Comparison of ENCODE assay signal across 8 cellular contexts in genomic region chr3:139111392-139112229, GRCh38.
A peak's percentile ranks its signal among the peaks of the same experiment; 100 is the strongest.
DNase-seq lines count a peak whose midpoint lies in the region; ATAC-seq, FAIRE-seq and TF ChIP-seq lines count a peak whose summit lies in the region.

No MANE protein-coding gene starts in this region.

- no peaks in the 10 kb centered on the region for H3K4me1 ChIP-seq in gastroesophageal sphincter

- H3K9me3 ChIP-seq in gastroesophageal sphincter, result no peaks in the 10 kb centered on the region

- TF ChIP-seq CTCF in gastroesophageal sphincter (IDR thresholded peaks at IDR 0.05), result peak in 3 of 4 experiments; percentile 29 to 75 (median 33)
- no peak for TF ChIP-seq CTCF in omental fat pad (IDR thresholded peaks at IDR 0.05)

- no peak for TF ChIP-seq EP300 in gastroesophageal sphincter (IDR thresholded peaks at IDR 0.05)

- 0 to 33% methylated on average over 1 to 2 of the region's 13 CpGs for WGBS in gastroesophageal sphincter (ENCODE audit: low coverage in 1 of 2), 2 donors

- H3K27ac ChIP-seq in gastroesophageal sphincter, result no peak overlapping the region

- no peak for FAIRE-seq in RCC 7860 (lab: Jason Lieb, UNC)

- no peak overlapping the region for H3K4me3 ChIP-seq in gastroesophageal sphincter

- H3K36me3 ChIP-seq in gastroesophageal sphincter, result no peaks in the 10 kb centered on the region

- TF ChIP-seq POLR2A in gastroesophageal sphincter (IDR thresholded peaks at IDR 0.05), result no peak

- DNase-seq in NK-92 treated with Interleukin-12 subunit alpha and Interleukin-12 subunit beta, amount 100 ng/mL, for 24 hours (lab: John Stamatoyannopoulos, UW), result peak; percentile 48
- DNase-seq in NK-92 (lab: John Stamatoyannopoulos, UW; ENCODE audit: unreplicated experiment) (no peak), HT-29 (ENCODE audit: low spot score) (peak; percentile 71), RCC 7860 (ENCODE audit: low spot score) (peak; percentile 39), omental fat pad (ENCODE audit: low spot score) (no peak), ureter (ENCODE audit: low spot score) (peak; percentile 71)
- peak; percentile 10 for DNase-seq in activated effector memory CD4-positive, alpha-beta T cell treated with Interleukin-2 at 50 U/mL for 16 hours

- H3K27me3 ChIP-seq in gastroesophageal sphincter, result peaks cover 28% of the 10 kb centered on the region

- peak; percentile 48 for ATAC-seq in gastroesophageal sphincter
- peak; percentile 91 for ATAC-seq in omental fat pad (ENCODE audit: low FRiP score)

Comparison
In these comparisons a context has a peak if more than half of its experiments do, and no peak if none do; other contexts are left out.
1. DNase-seq: peak in NK-92 treated with Interleukin-12 subunit alpha and Interleukin-12 subunit beta, amount 100 ng/mL, for 24 hours (single experiment), HT-29 (single experiment), RCC 7860 (single experiment), activated effector memory CD4-positive, alpha-beta T cell treated with Interleukin-2 at 50 U/mL for 16 hours (single experiment) and ureter (single experiment); none in NK-92 (single experiment) and omental fat pad (single experiment).
2. CTCF ChIP-seq: peak in gastroesophageal sphincter (3 of 4); none in omental fat pad (0 of 3).